Comparison of ENCODE assay signal across 1 cellular context in genomic region chr5:149267241-149267973, GRCh38.
TF ChIP-seq lines count a peak whose summit lies in the region.

No MANE protein-coding gene starts in this region.

TF ChIP-seq in HepG2, 621 proteins besides CTCF, POLR2A, EP300 and RAD21:
- TF ChIP-seq NFE2 (CRISPR knock-in tag; IDR thresholded peaks at IDR 0.05) (no peak), ZNF674 (CRISPR knock-in tag; IDR thresholded peaks at IDR 0.05; ENCODE audit: low read depth) (no peak), ATF1 (CRISPR knock-in tag; IDR thresholded peaks at IDR 0.05) (no peak), ZNF512B (CRISPR knock-in tag; IDR thresholded peaks at IDR 0.05; ENCODE audit: borderline replicate concordance) (no peak), NR2F1 (CRISPR knock-in tag; IDR thresholded peaks at IDR 0.05) (no peak), ZNF772 (CRISPR knock-in tag; IDR thresholded peaks at IDR 0.05) (no peak), SMYD3 (CRISPR knock-in tag; IDR thresholded peaks at IDR 0.05) (no peak), RXRB (CRISPR knock-in tag; IDR thresholded peaks at IDR 0.05; ENCODE audit: borderline replicate concordance) (no peak), ATF7-NPFF (CRISPR knock-in tag; IDR thresholded peaks at IDR 0.05; ENCODE audit: low read depth) (no peak), HMG20B (CRISPR knock-in tag; conservative IDR thresholded peaks at IDR 0.05) (no peak), SOX6 (IDR thresholded peaks at IDR 0.05) (no peak), SOX6 (CRISPR knock-in tag; IDR thresholded peaks at IDR 0.05) (no peak), ZNF597 (CRISPR knock-in tag; IDR thresholded peaks at IDR 0.05) (no peak), NR2F2 (IDR thresholded peaks at IDR 0.05; ENCODE audit: borderline replicate concordance, low read depth) (no peak), PBX3 (CRISPR knock-in tag; IDR thresholded peaks at IDR 0.05; ENCODE audit: borderline replicate concordance) (no peak), EHMT2 (IDR thresholded peaks at IDR 0.05; ENCODE audit: borderline replicate concordance, low read depth, low read length) (no peak), KLF16 (CRISPR knock-in tag; IDR thresholded peaks at IDR 0.05) (no peak), NCOR1 (IDR thresholded peaks at IDR 0.05; ENCODE audit: borderline replicate concordance, low read length) (no peak)
TF ChIP-seq in HepG2: peak in this region for 0.
